In genomic region chr17:83109793-83110645, GRCh38 we compare ENCODE assay signal across 10 cellular contexts. TPM values are rescaled to one million over a fixed set of nuclear protein-coding genes. Genes with fewer than 3 reads are reported as not detected.
A peak's percentile ranks its signal among the peaks of the same experiment; 100 is the strongest.
DNase-seq lines count a peak whose midpoint lies in the region; FAIRE-seq and TF ChIP-seq lines count a peak whose summit lies in the region.
"Had no signal": no experiment of that assay in that cellular context is flagged by ENCODE, and none has a peak within 500 bp of the region (broad histone marks: within the 10 kb centered on the region; RNA-seq: fewer than 3 reads in every experiment).

No MANE protein-coding gene starts in this region.

- H2AFZ ChIP-seq in MM.1S (ENCODE audit: low read length), result no peak overlapping the region

- TF ChIP-seq POLR2A in lower leg skin (IDR thresholded peaks at IDR 0.05) (no peak), vagina (IDR thresholded peaks at IDR 0.05) (peak in 1 of 2 donors; percentile 4)

- intact Hi-C loops in lower leg skin (cut with DNase I; ENCODE audit: low total_unique reads), result no loop called here
- intact Hi-C loops in vagina (cut with DNase I), result no loop called here

- no peaks in the 10 kb centered on the region for H3K9me2 ChIP-seq in MM.1S (replicated peaks; ENCODE audit: insufficient read depth, low read length)

- H3K9ac ChIP-seq in MM.1S (ENCODE audit: low read length), result no peak overlapping the region
- H3K9ac ChIP-seq: BLaER1 treated with 17β-estradiol and CSF1 and Interleukin-3, amounts not matched to agents 10 nM and 100 nM had no signal

- H3K4me3 ChIP-seq in bronchial epithelial cell (ENCODE audit: low read depth, low read length), result peak overlapping the region; percentile 24
- no peak overlapping the region for H3K4me3 ChIP-seq in lower leg skin (ENCODE audit: low read depth, poor library complexity, severe bottlenecking)
- H3K4me3 ChIP-seq in vagina, result peak overlapping the region; percentile 23 to 31
- no peak overlapping the region for H3K4me3 ChIP-seq in MM.1S (ENCODE audit: low read length)
- H3K4me3 ChIP-seq: BLaER1 treated with 17β-estradiol and CSF1 and Interleukin-3, amounts not matched to agents 10 nM and 100 nM had no signal

- H3K27me3 ChIP-seq in bronchial epithelial cell (ENCODE audit: control insufficient read depth, insufficient read depth, low read length) (peaks cover 14% of the 10 kb centered on the region), vagina (no peaks in the 10 kb centered on the region), MM.1S (replicated peaks; ENCODE audit: insufficient read depth, low read length) (peaks cover 94% of the 10 kb centered on the region)

- no peak overlapping the region for H3K4me2 ChIP-seq in MM.1S (ENCODE audit: low read depth, low read length)
- H3K4me2 ChIP-seq: BLaER1 treated with 17β-estradiol and CSF1 and Interleukin-3, amounts not matched to agents 10 nM and 100 nM had no signal

- WGBS in lower leg skin, 2 donors, result 14 to 18% methylated on average over 34 to 35 of the region's 37 CpGs

- no peak for FAIRE-seq in bronchial epithelial cell (lab: Jason Lieb, UNC)

- H3K27ac ChIP-seq in vagina, result peak overlapping the region; percentile 82
- no peak overlapping the region for H3K27ac ChIP-seq in MM.1S (ENCODE audit: low read length)
- H3K27ac ChIP-seq: BLaER1 treated with 17β-estradiol and CSF1 and Interleukin-3, amounts not matched to agents 10 nM and 100 nM had no signal

- peaks cover 38% of the 10 kb centered on the region for H3K4me1 ChIP-seq in vagina
- H3K4me1 ChIP-seq in MM.1S (ENCODE audit: low read length), result no peaks in the 10 kb centered on the region

- DNase-seq in SIG-M5 treated with dmso at 0.1 percent for 504 hours (lab: John Stamatoyannopoulos, UW; ENCODE audit: unreplicated experiment), result peak; percentile 58
- no peak for DNase-seq in SIG-M5 (lab: John Stamatoyannopoulos, UW)
- peak; percentile 85 for DNase-seq in bronchial epithelial cell (ENCODE audit: low read depth)
- peak; percentile 89 to 98 for DNase-seq in lower leg skin (ENCODE audit: low spot score in 2 of 2)
- no peak for DNase-seq in vagina (ENCODE audit: extremely low spot score in 2 of 2)
- DNase-seq in MM.1S, result no peak
- DNase-seq in activated CD8-positive, alpha-beta memory T cell treated with anti-CD3 and anti-CD28 coated beads for 24 hours, result no peak
- DNase-seq in activated CD4-positive, alpha-beta T cell treated with anti-CD3 and anti-CD28 coated beads, Interleukin-2, amount 50 U/mL, for 48 hours, result no peak
- DNase-seq: dorsolateral prefrontal cortex had no signal

- no peaks in the 10 kb centered on the region for H3K9me3 ChIP-seq in vagina
- H3K9me3 ChIP-seq in MM.1S (replicated peaks; ENCODE audit: insufficient read depth, low read length), result no peaks in the 10 kb centered on the region

- TF ChIP-seq CTCF in bronchial epithelial cell (IDR thresholded peaks at IDR 0.05; ENCODE audit: insufficient read depth, low read length, severe bottlenecking), result no peak
- TF ChIP-seq CTCF in lower leg skin (IDR thresholded peaks at IDR 0.05), result no peak
- no peak for TF ChIP-seq CTCF in vagina (IDR thresholded peaks at IDR 0.05)
- no peak for TF ChIP-seq CTCF in MM.1S (IDR thresholded peaks at IDR 0.05; ENCODE audit: low read length)

- H3F3A ChIP-seq in MM.1S (ENCODE audit: insufficient read depth, low read length), result no peaks in the 10 kb centered on the region

- no peaks in the 10 kb centered on the region for H4K20me1 ChIP-seq in MM.1S (ENCODE audit: insufficient read depth, low read length)

- no peaks in the 10 kb centered on the region for H3K36me3 ChIP-seq in bronchial epithelial cell (ENCODE audit: control insufficient read depth, insufficient read depth, low read length)
- H3K36me3 ChIP-seq in vagina, result no peaks in the 10 kb centered on the region
- no peaks in the 10 kb centered on the region for H3K36me3 ChIP-seq in MM.1S (replicated peaks; ENCODE audit: insufficient read depth, low read length)
- H3K36me3 ChIP-seq: BLaER1 treated with 17β-estradiol and CSF1 and Interleukin-3, amounts not matched to agents 10 nM and 100 nM had no signal

- no peaks in the 10 kb centered on the region for H3K79me2 ChIP-seq in MM.1S (ENCODE audit: low read length)

RNA-seq across cellular contexts. Expression of gene METRNL, which starts 30.6 kb away (rescaled TPM):
- total RNA-seq in bronchial epithelial cell (50.8 and 142 TPM in 2 replicates), lower leg skin (100 to 1,000 TPM; 208 to 343 (median 296) TPM), vagina (156 TPM)

Comparison
In these comparisons a context has a peak if more than half of its experiments do, and no peak if none do; other contexts are left out.
1. DNase-seq: peak in SIG-M5 treated with dmso at 0.1 percent for 504 hours (single experiment), bronchial epithelial cell (single experiment) and lower leg skin (2 of 2); none in SIG-M5 (single experiment), vagina (0 of 2), MM.1S (single experiment), activated CD8-positive, alpha-beta memory T cell treated with anti-CD3 and anti-CD28 coated beads for 24 hours (single experiment) and activated CD4-positive, alpha-beta T cell treated with anti-CD3 and anti-CD28 coated beads, Interleukin-2, amount 50 U/mL, for 48 hours (0 of 2).
2. H3K4me3 ChIP-seq: peak in bronchial epithelial cell (single experiment) and vagina (2 of 2); none in lower leg skin (single experiment) and MM.1S (single experiment).